Comparison of ENCODE assay signal across 24 cellular contexts in genomic region chr3:112693186-112693585, GRCh38. TPM values are rescaled to one million over a fixed set of nuclear protein-coding genes. Genes with fewer than 3 reads are reported as not detected.
DNase-seq lines count a peak whose midpoint lies in the region; ATAC-seq and TF ChIP-seq lines count a peak whose summit lies in the region.
"Had no signal": no experiment of that assay in that cellular context is flagged by ENCODE, and none has a peak within 500 bp of the region (broad histone marks: within the 10 kb centered on the region; RNA-seq: fewer than 3 reads in every experiment).

No MANE protein-coding gene starts in this region.

- no peaks in the 10 kb centered on the region for H4K20me1 ChIP-seq in BLaER1
- no peaks in the 10 kb centered on the region for H4K20me1 ChIP-seq in GM23338 (replicated peaks; ENCODE audit: insufficient read depth)

- peaks cover 6% of the 10 kb centered on the region for H3K27me3 Mint-ChIP-seq in GM23338 (ENCODE audit: insufficient read depth, low read depth, poor library complexity)
- H3K27me3 Mint-ChIP-seq: CD4-positive, CD25-positive, alpha-beta regulatory T cell had no signal

- no peak for TF ChIP-seq CTCF in GM23338 (conservative IDR thresholded peaks at IDR 0.05; ENCODE audit: low read depth in 2 of 2)

- H3K27ac ChIP-seq in BLaER1 (no peak overlapping the region), GM23338 (ENCODE audit: low read depth) (no peak overlapping the region)
- H3K27ac ChIP-seq: PC-9, SJCRH30 had no signal

- no peaks in the 10 kb centered on the region for H3F3A ChIP-seq in GM23338 (replicated peaks; ENCODE audit: low read depth)

- H3K36me3 Mint-ChIP-seq in GM23338 (ENCODE audit: low read depth): peaks cover 10% of the 10 kb centered on the region; the same call in 2 of the 3 replicates
- H3K36me3 Mint-ChIP-seq: CD4-positive, CD25-positive, alpha-beta regulatory T cell had no signal

- no peak overlapping the region for H3K4me3 Mint-ChIP-seq in GM23338
- H3K4me3 Mint-ChIP-seq: CD4-positive, CD25-positive, alpha-beta regulatory T cell; HFFc6 had no signal

- H3K27ac Mint-ChIP-seq in GM23338: 0 out of 2 replicates have a peak overlapping the region, but pooled peaks have one; percentile 61
- H3K27ac Mint-ChIP-seq: CD4-positive, CD25-positive, alpha-beta regulatory T cell had no signal

- no peaks in the 10 kb centered on the region for H3K79me2 ChIP-seq in GM23338 (replicated peaks; ENCODE audit: insufficient read depth)

- H3K9me2 ChIP-seq in GM23338 (ENCODE audit: insufficient read depth): 0 out of 2 replicates have a peak, but pooled peaks cover 6% of the 10 kb centered on the region

- 0 out of 2 replicates have a peak, but pooled peaks cover 6% of the 10 kb centered on the region for H3K9me3 ChIP-seq in BLaER1
- peaks cover 8% of the 10 kb centered on the region; the same call in 1 of the 2 replicates for H3K9me3 ChIP-seq in NT2/D1 (ENCODE audit: insufficient read depth, low read length)
- H3K9me3 ChIP-seq: HAP-1 had no signal

- no peak for ATAC-seq in GM23338
- ATAC-seq: Right ventricle myocardium inferior, SK-N-SH treated with all-trans-retinoic acid at 6 μM for 48 hours had no signal

- H3K4me3 ChIP-seq in BLaER1 (no peak overlapping the region), GM23338 (no peak overlapping the region), NT2/D1 (ENCODE audit: insufficient read length, low read depth) (no peak overlapping the region)
- H3K4me3 ChIP-seq: HAP-1, PC-9, SJCRH30 had no signal

- no peak overlapping the region; the same call in 1 of the 2 replicates for H2AFZ ChIP-seq in GM23338
- H2AFZ ChIP-seq: PC-9 had no signal

- DNase-seq in GM23338 (ENCODE audit: low spot score) (no peak), NT2/D1 (ENCODE audit: low read depth, low spot score) (peak; percentile 20), islet precursor cell (peak; percentile 76), putamen (ENCODE audit: low spot score) (no peak), cortex of kidney (lab: John Stamatoyannopoulos, UW) (no peak)
- DNase-seq in activated naive CD4-positive, alpha-beta T cell (lab: John Stamatoyannopoulos, UW): no peak
- DNase-seq: CD4-positive, CD25-positive, alpha-beta regulatory T cell; DMS79; EL; HFFc6; Karpas-422; NCI-H1092 treated with DMSO at 0.1 percent for 48 hours; NCI-H1436; NCI-H187; NCI-H2107; NCI-H524; NCI-H748 treated with DMSO at 0.1 percent for 48 hours; NK-92 treated with Interleukin-12 subunit alpha and Interleukin-12 subunit beta, amount 100 ng/mL, for 24 hours; PC-9; SJCRH30 had no signal

- H3K4me1 Mint-ChIP-seq in GM23338: peaks cover 12% of the 10 kb centered on the region

- H3K27me3 ChIP-seq in BLaER1 (no peaks in the 10 kb centered on the region), GM23338 (ENCODE audit: insufficient read depth) (no peaks in the 10 kb centered on the region), NT2/D1 (ENCODE audit: insufficient read depth, insufficient read length) (no peaks in the 10 kb centered on the region)
- H3K27me3 ChIP-seq: SJCRH30 had no signal

- no peak overlapping the region for H3K9ac ChIP-seq in BLaER1
- H3K9ac ChIP-seq in NT2/D1 (ENCODE audit: insufficient read length, low read depth): peak overlapping the region; percentile 51

- peaks cover 7% of the 10 kb centered on the region for H3K9me3 Mint-ChIP-seq in GM23338
- H3K9me3 Mint-ChIP-seq: HFFc6 had no signal

- H3K4me1 ChIP-seq in BLaER1: peaks cover 13% of the 10 kb centered on the region
- H3K4me1 ChIP-seq in GM23338 (ENCODE audit: insufficient read depth): peaks cover 13% of the 10 kb centered on the region
- H3K4me1 ChIP-seq in NT2/D1 (ENCODE audit: insufficient read depth, insufficient read length): no peaks in the 10 kb centered on the region

- peak overlapping the region; percentile 24 for H3K4me2 ChIP-seq in BLaER1
- no peak overlapping the region for H3K4me2 ChIP-seq in GM23338
- H3K4me2 ChIP-seq: PC-9 had no signal

- H3K36me3 ChIP-seq in BLaER1 (no peaks in the 10 kb centered on the region), GM23338 (ENCODE audit: insufficient read depth) (no peaks in the 10 kb centered on the region), NT2/D1 (ENCODE audit: insufficient read depth, insufficient read length, low read length) (no peaks in the 10 kb centered on the region)
- H3K36me3 ChIP-seq: HAP-1, SJCRH30 had no signal

TF ChIP-seq in GM23338, 12 proteins besides CTCF, POLR2A, EP300 and RAD21 (continues in another document):
- TF ChIP-seq REST (IDR thresholded peaks at IDR 0.05; ENCODE audit: unreplicated experiment): no peak
- no peak for TF ChIP-seq NANOG (IDR thresholded peaks at IDR 0.05; ENCODE audit: borderline replicate concordance)
- TF ChIP-seq ETS1 (IDR thresholded peaks at IDR 0.05): no peak
- no peak for TF ChIP-seq EZH2phosphoT487 (IDR thresholded peaks at IDR 0.05; ENCODE audit: unreplicated experiment)
- TF ChIP-seq POLR2AphosphoS5 (IDR thresholded peaks at IDR 0.05; ENCODE audit: low read depth): no peak
- no peak for TF ChIP-seq CREB1 (CRISPR knock-in tag; IDR thresholded peaks at IDR 0.05; ENCODE audit: low read depth)

RNA-seq across cellular contexts. Expression of gene CCDC80, which starts 52.2 kb away (rescaled TPM):
- 5.4 and 8.1 TPM in 2 replicates for total RNA-seq in GM23338 (2014; rRNA removed; shearing (Covaris generic))
- 6.0 and 6.7 TPM in 2 replicates for polyA plus RNA-seq in GM23338 (2016; fragmentation: Nextera tagmentation; extraction: Ambion mirVana)
- total RNA-seq: CD4-positive, CD25-positive, alpha-beta regulatory T cell had no signal

Comparison
In these comparisons a context has a peak if more than half of its experiments do, and no peak if none do; other contexts are left out.
1. DNase-seq: peak in NT2/D1 (single experiment) and islet precursor cell (single experiment); none in GM23338 (single experiment), putamen (single experiment), cortex of kidney (single experiment) and activated naive CD4-positive, alpha-beta T cell (0 of 4).